Comparison of ENCODE assay signal across 12 cellular contexts in the genomic region with DNA sequence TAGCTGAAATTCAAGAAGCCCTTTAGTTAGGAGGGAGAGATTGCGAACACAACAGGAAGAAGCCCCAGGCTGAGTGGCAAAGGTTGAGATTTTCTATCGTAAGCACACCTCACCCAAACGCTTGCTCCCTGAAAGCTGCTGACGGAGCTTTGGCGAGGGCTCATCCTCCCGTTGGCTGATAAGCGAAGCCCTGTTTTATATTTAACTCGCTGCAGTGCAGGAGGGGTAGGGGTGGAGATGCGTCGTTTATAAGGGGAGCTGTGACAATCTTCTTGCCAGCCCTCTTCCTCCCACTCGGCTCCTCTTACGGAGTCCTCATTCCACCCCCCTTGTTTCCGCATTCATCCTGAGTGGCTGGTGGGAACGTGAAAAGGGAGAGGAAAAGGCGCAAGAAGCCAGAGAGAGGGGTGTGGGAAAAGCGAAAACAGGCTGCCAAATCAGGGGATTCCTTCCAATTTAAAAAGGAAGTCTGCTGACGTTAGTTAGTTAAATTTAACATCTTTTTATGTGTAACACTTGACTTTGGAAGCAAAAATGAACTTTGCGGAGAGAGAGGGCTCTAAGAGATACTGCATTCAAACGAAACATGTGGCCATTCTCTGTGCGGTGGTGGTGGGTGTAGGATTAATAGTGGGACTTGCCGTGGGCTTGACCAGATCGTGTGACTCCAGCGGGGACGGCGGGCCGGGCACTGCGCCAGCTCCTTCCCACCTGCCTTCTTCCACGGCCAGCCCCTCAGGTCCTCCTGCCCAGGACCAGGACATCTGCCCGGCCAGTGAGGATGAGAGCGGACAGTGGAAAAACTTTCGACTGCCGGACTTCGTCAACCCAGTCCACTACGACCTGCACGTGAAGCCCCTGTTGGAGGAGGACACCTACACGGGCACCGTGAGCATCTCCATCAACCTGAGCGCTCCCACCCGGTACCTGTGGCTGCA. TPM values are rescaled to one million over a fixed set of nuclear protein-coding genes. Genes with fewer than 3 reads are reported as not detected.
DNase-seq lines count a peak whose midpoint lies in the region; ATAC-seq and TF ChIP-seq lines count a peak whose summit lies in the region.
"Had no signal": no experiment of that assay in that cellular context is flagged by ENCODE, and none has a peak within 500 bp of the region (broad histone marks: within the 10 kb centered on the region; RNA-seq: fewer than 3 reads in every experiment).

A gene with protein sequence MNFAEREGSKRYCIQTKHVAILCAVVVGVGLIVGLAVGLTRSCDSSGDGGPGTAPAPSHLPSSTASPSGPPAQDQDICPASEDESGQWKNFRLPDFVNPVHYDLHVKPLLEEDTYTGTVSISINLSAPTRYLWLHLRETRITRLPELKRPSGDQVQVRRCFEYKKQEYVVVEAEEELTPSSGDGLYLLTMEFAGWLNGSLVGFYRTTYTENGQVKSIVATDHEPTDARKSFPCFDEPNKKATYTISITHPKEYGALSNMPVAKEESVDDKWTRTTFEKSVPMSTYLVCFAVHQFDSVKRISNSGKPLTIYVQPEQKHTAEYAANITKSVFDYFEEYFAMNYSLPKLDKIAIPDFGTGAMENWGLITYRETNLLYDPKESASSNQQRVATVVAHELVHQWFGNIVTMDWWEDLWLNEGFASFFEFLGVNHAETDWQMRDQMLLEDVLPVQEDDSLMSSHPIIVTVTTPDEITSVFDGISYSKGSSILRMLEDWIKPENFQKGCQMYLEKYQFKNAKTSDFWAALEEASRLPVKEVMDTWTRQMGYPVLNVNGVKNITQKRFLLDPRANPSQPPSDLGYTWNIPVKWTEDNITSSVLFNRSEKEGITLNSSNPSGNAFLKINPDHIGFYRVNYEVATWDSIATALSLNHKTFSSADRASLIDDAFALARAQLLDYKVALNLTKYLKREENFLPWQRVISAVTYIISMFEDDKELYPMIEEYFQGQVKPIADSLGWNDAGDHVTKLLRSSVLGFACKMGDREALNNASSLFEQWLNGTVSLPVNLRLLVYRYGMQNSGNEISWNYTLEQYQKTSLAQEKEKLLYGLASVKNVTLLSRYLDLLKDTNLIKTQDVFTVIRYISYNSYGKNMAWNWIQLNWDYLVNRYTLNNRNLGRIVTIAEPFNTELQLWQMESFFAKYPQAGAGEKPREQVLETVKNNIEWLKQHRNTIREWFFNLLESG (plus strand): TSS at position 275 of the 938 bp plus-strand sequence. CDS start 260 bp downstream, at position 535.

- peaks cover 1% of the 10 kb centered on the region for H3K36me3 Mint-ChIP-seq in progenitor cell of endocrine pancreas (ENCODE audit: insufficient read depth)
- H3K36me3 Mint-ChIP-seq: natural killer cell treated with Interleukin-12 subunit alpha and Interleukin-12 subunit beta and Interleukin-15 and Interleukin-18, amount 100 ng/mL, for 72 hours; stimulated activated memory B cell treated with anti-CD40 and anti-IgM and Interleukin-4, amounts not matched to agents 10 μg/mL and 1 μg/mL and 100 μg/mL, for 72 hours had no signal

- peak; percentile 85 to 92 for ATAC-seq in right cardiac atrium
- ATAC-seq in HG03108 (IDR thresholded peaks at IDR 0.05; ENCODE audit: unreplicated experiment) = no peak
- ATAC-seq: stimulated activated memory B cell treated with anti-CD40 and anti-IgM and Interleukin-4, amounts not matched to agents 10 μg/mL and 1 μg/mL and 100 μg/mL, for 72 hours had no signal

- CTCF ChIA-PET in BJ (lab: Yijun Ruan, JAX) = interaction anchor here (3.1 kb wide), 1 partner anchor 34 kb away, joined by 13 read pairs; no protein-coding TSS in a partner anchor

- H3K4me1 ChIP-seq in right cardiac atrium (ENCODE audit: control insufficient read depth, insufficient read depth, low read length) = no peaks in the 10 kb centered on the region

- 26% methylated on average over 39 of the region's 39 CpGs for WGBS in right cardiac atrium

- no peak for TF ChIP-seq CTCF in BJ (IDR thresholded peaks at IDR 0.05; ENCODE audit: insufficient read depth, low read depth, low read length)
- TF ChIP-seq CTCF in astrocyte of the spinal cord (IDR thresholded peaks at IDR 0.05; ENCODE audit: low read depth, low read length) = no peak
- TF ChIP-seq CTCF in progenitor cell of endocrine pancreas (IDR thresholded peaks at IDR 0.05; ENCODE audit: unreplicated experiment) = no peak

- no peaks in the 10 kb centered on the region for H3K9me3 Mint-ChIP-seq in progenitor cell of endocrine pancreas (ENCODE audit: low read depth)

- peak within 1 kb of the TSS; percentile 25 for H3K27ac ChIP-seq in right cardiac atrium (ENCODE audit: low read length)

- no peaks in the 10 kb centered on the region for H3K9me3 ChIP-seq in right cardiac atrium (ENCODE audit: control insufficient read depth, low read length)

- peaks cover 15% of the 10 kb centered on the region for H3K4me1 Mint-ChIP-seq in progenitor cell of endocrine pancreas (ENCODE audit: low read depth)
- H3K4me1 Mint-ChIP-seq: stimulated activated memory B cell treated with anti-CD40 and anti-IgM and Interleukin-4, amounts not matched to agents 10 μg/mL and 1 μg/mL and 100 μg/mL, for 72 hours had no signal

- intact Hi-C loops in right cardiac atrium (cut with DNase I) = no loop called here

- H3K4me3 ChIP-seq in BJ (ENCODE audit: low read depth, low read length) (peak within 1 kb of the TSS; percentile 36), astrocyte of the spinal cord (ENCODE audit: low read depth, low read length) (peak within 1 kb of the TSS; percentile 31), right cardiac atrium (ENCODE audit: low read length) (peak within 1 kb of the TSS; percentile 47)

- DNase-seq in BJ (ENCODE audit: low read depth) (no peak), astrocyte of the spinal cord (ENCODE audit: low read depth, low spot score) (peak; percentile 35), right cardiac atrium (peak; percentile 49 to 76 (median 64)), progenitor cell of endocrine pancreas (ENCODE audit: low spot score, unreplicated experiment) (no peak), T-helper 9 cell (no peak), DMS79 treated with DMSO at 0.1 percent for 48 hours (lab: John Stamatoyannopoulos, UW) (no peak)
- DNase-seq in stimulated activated CD4-positive, alpha-beta T cell treated with anti-CD3 and anti-CD28 coated beads, Interleukin-12 subunit alpha, Interleukin-12 subunit beta, amount 100 ng/mL, for 4 hours = no peak
- DNase-seq: activated CD4-positive, alpha-beta T cell treated with anti-CD3 and anti-CD28 coated beads for 1 hour; DND-41 had no signal

- H3K27me3 ChIP-seq in BJ (ENCODE audit: control insufficient read depth, insufficient read depth, low read length) = no peaks in the 10 kb centered on the region
- no peaks in the 10 kb centered on the region for H3K27me3 ChIP-seq in right cardiac atrium (ENCODE audit: control insufficient read depth, insufficient read depth)

- POLR2A ChIA-PET in BJ (lab: Charles Lee) = no interaction called here

- H3K27me3 Mint-ChIP-seq in progenitor cell of endocrine pancreas = peaks cover 72% of the 10 kb centered on the region

- no peaks in the 10 kb centered on the region for H3K36me3 ChIP-seq in BJ (ENCODE audit: control insufficient read depth, insufficient read depth, low read length)

- in situ Hi-C loops in astrocyte of the spinal cord (cut with HindIII; ENCODE audit: low sequenced_read_pairs) = no loop called here

- H3K4me3 Mint-ChIP-seq in progenitor cell of endocrine pancreas (ENCODE audit: low read depth) = peak within 1 kb of the TSS; percentile 6
- H3K4me3 Mint-ChIP-seq: natural killer cell treated with Interleukin-12 subunit alpha and Interleukin-12 subunit beta and Interleukin-15 and Interleukin-18, amount 100 ng/mL, for 72 hours; stimulated activated memory B cell treated with anti-CD40 and anti-IgM and Interleukin-4, amounts not matched to agents 10 μg/mL and 1 μg/mL and 100 μg/mL, for 72 hours had no signal

- H3K27ac Mint-ChIP-seq in progenitor cell of endocrine pancreas = no peak within 1 kb of the TSS
- H3K27ac Mint-ChIP-seq: natural killer cell treated with Interleukin-12 subunit alpha and Interleukin-12 subunit beta and Interleukin-15 and Interleukin-18, amount 100 ng/mL, for 72 hours; stimulated activated memory B cell treated with anti-CD40 and anti-IgM and Interleukin-4, amounts not matched to agents 10 μg/mL and 1 μg/mL and 100 μg/mL, for 72 hours had no signal

RNA-seq across cellular contexts. Expression of the gene that starts here (rescaled TPM):
- 0.40 and 0.75 TPM in 2 replicates for polyA plus RNA-seq in BJ (2011; rRNA removed)
- polyA minus RNA-seq in BJ (2011; rRNA and poly(A)+ RNA removed) = 0.28 and 0.51 TPM in 2 replicates
- 1 to 10 TPM; 2.5 to 6.8 (median 3.3) TPM for total RNA-seq in right cardiac atrium
- 2.6 TPM for polyA plus RNA-seq in right cardiac atrium
- 1.4 and 1.7 TPM in 2 replicates for total RNA-seq in progenitor cell of endocrine pancreas

Comparison
In these comparisons a context has a peak if more than half of its experiments do, and no peak if none do; other contexts are left out.
1. DNase-seq: peak in astrocyte of the spinal cord (single experiment) and right cardiac atrium (3 of 3); none in BJ (single experiment), progenitor cell of endocrine pancreas (single experiment), T-helper 9 cell (single experiment), DMS79 treated with DMSO at 0.1 percent for 48 hours (single experiment) and stimulated activated CD4-positive, alpha-beta T cell treated with anti-CD3 and anti-CD28 coated beads, Interleukin-12 subunit alpha, Interleukin-12 subunit beta, amount 100 ng/mL, for 4 hours (single experiment).
2. Peak in every context shown above with its lines, with median percentiles within 50 percentile points of each other: H3K4me3 ChIP-seq.